ENCODE assay signal across 26 cellular contexts in genomic region chr15:29129903-29130302, GRCh38.
"Had no signal": no experiment of that assay in that cellular context is flagged by ENCODE, and none has a peak within 500 bp of the region (broad histone marks: within the 10 kb centered on the region; RNA-seq: fewer than 3 reads in every experiment).

No MANE protein-coding gene starts in this region.

- ATAC-seq: activated CD4-positive, CD25-positive, alpha-beta regulatory T cell treated with anti-CD3 and anti-CD28 coated beads, Interleukin-2, amount 50 U/mL, for 24 hours; activated naive CD4-positive, alpha-beta T cell treated with anti-CD3 and anti-CD28 coated beads, Interleukin-2, amount 50 U/mL, for 72 hours; effector memory CD8-positive, alpha-beta T cell; left cardiac atrium; lower lobe of right lung; naive thymus-derived CD4-positive, alpha-beta T cell; psoas muscle; right cardiac atrium; stimulated activated effector memory CD8-positive, alpha-beta T cell treated with anti-CD3 and anti-CD28 coated beads, Interleukin-12 subunit alpha, Interleukin-12 subunit beta, amount 100 ng/mL, for 72 hours; stimulated activated naive CD8-positive, alpha-beta T cell treated with anti-CD3 and anti-CD28 coated beads, Interleukin-15, amount 100 ng/mL, for 72 hours had no signal

- DNase-seq: activated CD4-positive, alpha-beta memory T cell treated with anti-CD3 and anti-CD28 coated beads, Interleukin-2, amount 10 ng/mL, durations not matched to agents 7 days and 5 days; activated CD4-positive, alpha-beta T cell treated with anti-CD3 and anti-CD28 coated beads, Interleukin-2, amount 10 ng/mL, durations not matched to agents 24 days and 14 days; activated gamma-delta T cell; brain microvascular endothelial cell; central memory CD4-positive, alpha-beta T cell; effector memory CD8-positive, alpha-beta T cell; hypothalamus; psoas muscle; stimulated activated CD4-positive, alpha-beta T cell treated with anti-CD3 and anti-CD28 coated beads, Interleukin-2, amount 100 ng/mL, for 24 hours; stimulated activated naive CD8-positive, alpha-beta T cell treated with anti-CD3 and anti-CD28 coated beads, Interleukin-15, amount 100 ng/mL, for 72 hours had no signal

- H3K4me3 ChIP-seq: ascending aorta, dorsolateral prefrontal cortex, esophagus muscularis mucosa, lower lobe of right lung, psoas muscle, skin epidermis, tibial artery had no signal

- H3K27ac ChIP-seq: ascending aorta, brain microvascular endothelial cell, dorsolateral prefrontal cortex, esophagus muscularis mucosa, lower lobe of right lung, psoas muscle, skin epidermis, tibial artery had no signal

- H3K27me3 ChIP-seq: ascending aorta, brain microvascular endothelial cell, dorsolateral prefrontal cortex had no signal

- H3K36me3 ChIP-seq: ascending aorta, brain microvascular endothelial cell, esophagus muscularis mucosa, lower lobe of right lung, tibial artery had no signal

- FAIRE-seq: colon, frontal cortex, islet of Langerhans, urothelium cell line had no signal

- H3K4me1 ChIP-seq: ascending aorta, esophagus muscularis mucosa, lower lobe of right lung, psoas muscle, tibial artery had no signal

- H3K9me3 ChIP-seq: ascending aorta, esophagus muscularis mucosa, lower lobe of right lung, psoas muscle, tibial artery had no signal
